32 cellular contexts compared by ENCODE assay signal in the genomic region with DNA sequence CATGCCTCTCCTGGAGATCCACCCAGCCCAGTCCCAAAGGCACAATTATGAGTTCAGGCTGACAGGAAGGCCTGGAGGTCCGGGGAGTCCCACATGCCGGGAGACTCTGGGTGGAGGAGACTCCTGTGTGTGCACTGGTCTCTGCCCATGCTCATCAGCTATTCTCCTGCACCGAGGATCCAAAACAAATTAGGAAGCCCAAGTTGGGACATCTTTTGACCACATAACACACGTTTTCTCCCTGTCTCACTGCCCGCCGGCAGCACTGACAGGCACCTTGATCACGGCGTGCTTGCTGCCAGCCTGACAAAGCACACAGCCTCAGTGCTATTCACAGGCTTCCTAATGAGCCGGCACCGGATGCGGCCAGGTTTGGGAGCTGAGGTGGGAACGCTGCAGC.
"Had no signal": no experiment of that assay in that cellular context is flagged by ENCODE, and none has a peak within 500 bp of the region (broad histone marks: within the 10 kb centered on the region; RNA-seq: fewer than 3 reads in every experiment).

No MANE protein-coding gene starts in this region.

- H3K9me3 Mint-ChIP-seq: activated naive CD4-positive, alpha-beta T cell treated with anti-CD3 and anti-CD28 coated beads, Interleukin-2, amount 50 U/mL, for 24 hours had no signal

- H3K36me3 Mint-ChIP-seq: activated CD4-positive, alpha-beta memory T cell treated with anti-CD3 and anti-CD28 coated beads for 36 hours; activated naive CD4-positive, alpha-beta T cell treated with anti-CD3 and anti-CD28 coated beads, Interleukin-2, amount 10 ng/mL, durations not matched to agents 7 days and 5 days; activated naive CD4-positive, alpha-beta T cell treated with anti-CD3 and anti-CD28 coated beads, Interleukin-2, amount 50 U/mL, for 24 hours; activated naive CD8-positive, alpha-beta T cell; activated naive CD8-positive, alpha-beta T cell treated with anti-CD3 and anti-CD28 coated beads, Interleukin-2, amount 10 ng/mL, durations not matched to agents 7 days and 5 days; T-cell had no signal

- H3K27ac Mint-ChIP-seq: activated B cell treated with CpG ODN at 0.5 μM for 24 hours; activated CD4-positive, alpha-beta memory T cell treated with anti-CD3 and anti-CD28 coated beads for 36 hours; activated CD4-positive, alpha-beta T cell treated with anti-CD3 and anti-CD28 coated beads, Interleukin-2, amount 10 ng/mL, durations not matched to agents 24 days and 14 days; activated CD8-positive, alpha-beta T cell treated with anti-CD3 and anti-CD28 coated beads for 36 hours; activated naive CD4-positive, alpha-beta T cell treated with anti-CD3 and anti-CD28 coated beads, Interleukin-2, amount 10 ng/mL, durations not matched to agents 7 days and 5 days; activated naive CD4-positive, alpha-beta T cell treated with anti-CD3 and anti-CD28 coated beads, Interleukin-2, amount 50 U/mL, for 24 hours; activated naive CD8-positive, alpha-beta T cell; activated naive CD8-positive, alpha-beta T cell treated with anti-CD3 and anti-CD28 coated beads, Interleukin-2, amount 10 ng/mL, durations not matched to agents 7 days and 5 days; activated naive CD8-positive, alpha-beta T cell treated with anti-CD3 and anti-CD28 coated beads, Interleukin-2, amount 50 U/mL, for 24 hours; activated T-helper 2 cell treated with anti-CD3 and anti-CD28 coated beads, Interferon-gamma antibody, Interleukin-2, Interleukin-4, amounts not matched to agents 10 μg/mL and 5 μg/mL and 100 μg/mL, durations not matched to agents 14 hours and 24 hours and 36 hours; T-cell; T-helper 17 cell; T-helper 2 cell treated with Interferon-gamma antibody and Interleukin-4, amounts not matched to agents 5 μg/mL and 100 μg/mL, for 36 hours had no signal

- H3K36me3 ChIP-seq: ascending aorta, cardiac muscle cell had no signal

- H3K27ac ChIP-seq: ascending aorta, cardiac muscle cell, VCaP had no signal

- H3K27me3 ChIP-seq: ascending aorta, cardiac muscle cell had no signal

- H3K4me3 Mint-ChIP-seq: activated B cell treated with CpG ODN at 0.5 μM for 24 hours; activated CD4-positive, alpha-beta memory T cell treated with anti-CD3 and anti-CD28 coated beads for 36 hours; activated CD4-positive, alpha-beta T cell treated with anti-CD3 and anti-CD28 coated beads, Interleukin-2, amount 10 ng/mL, durations not matched to agents 24 days and 14 days; activated CD8-positive, alpha-beta T cell treated with anti-CD3 and anti-CD28 coated beads for 36 hours; activated naive CD4-positive, alpha-beta T cell treated with anti-CD3 and anti-CD28 coated beads, Interleukin-2, amount 10 ng/mL, durations not matched to agents 7 days and 5 days; activated naive CD4-positive, alpha-beta T cell treated with anti-CD3 and anti-CD28 coated beads, Interleukin-2, amount 50 U/mL, for 24 hours; activated naive CD8-positive, alpha-beta T cell; activated naive CD8-positive, alpha-beta T cell treated with anti-CD3 and anti-CD28 coated beads, Interleukin-2, amount 10 ng/mL, durations not matched to agents 7 days and 5 days; activated naive CD8-positive, alpha-beta T cell treated with anti-CD3 and anti-CD28 coated beads, Interleukin-2, amount 50 U/mL, for 24 hours; brain; T-cell; T-helper 17 cell; T-helper 2 cell treated with Interferon-gamma antibody and Interleukin-4, amounts not matched to agents 5 μg/mL and 100 μg/mL, for 36 hours had no signal

- H3K27me3 Mint-ChIP-seq: activated B cell treated with CpG ODN at 0.5 μM for 24 hours; activated CD4-positive, alpha-beta memory T cell treated with anti-CD3 and anti-CD28 coated beads for 36 hours; activated CD4-positive, alpha-beta T cell treated with anti-CD3 and anti-CD28 coated beads, Interleukin-2, amount 10 ng/mL, durations not matched to agents 24 days and 14 days; activated naive CD4-positive, alpha-beta T cell treated with anti-CD3 and anti-CD28 coated beads, Interleukin-2, amount 10 ng/mL, durations not matched to agents 7 days and 5 days; activated naive CD4-positive, alpha-beta T cell treated with anti-CD3 and anti-CD28 coated beads, Interleukin-2, amount 50 U/mL, for 24 hours; activated naive CD8-positive, alpha-beta T cell; activated naive CD8-positive, alpha-beta T cell treated with anti-CD3 and anti-CD28 coated beads, Interleukin-2, amount 10 ng/mL, durations not matched to agents 7 days and 5 days; activated naive CD8-positive, alpha-beta T cell treated with anti-CD3 and anti-CD28 coated beads, Interleukin-2, amount 50 U/mL, for 24 hours; brain; T-cell; T-helper 17 cell had no signal

- H3K4me1 Mint-ChIP-seq: activated B cell treated with CpG ODN at 0.5 μM for 24 hours; activated CD4-positive, alpha-beta T cell treated with anti-CD3 and anti-CD28 coated beads, Interleukin-2, amount 10 ng/mL, durations not matched to agents 24 days and 14 days; activated naive CD4-positive, alpha-beta T cell treated with anti-CD3 and anti-CD28 coated beads, Interleukin-2, amount 10 ng/mL, durations not matched to agents 7 days and 5 days; activated naive CD4-positive, alpha-beta T cell treated with anti-CD3 and anti-CD28 coated beads, Interleukin-2, amount 50 U/mL, for 24 hours; activated naive CD8-positive, alpha-beta T cell treated with anti-CD3 and anti-CD28 coated beads, Interleukin-2, amount 10 ng/mL, durations not matched to agents 7 days and 5 days; activated naive CD8-positive, alpha-beta T cell treated with anti-CD3 and anti-CD28 coated beads, Interleukin-2, amount 50 U/mL, for 24 hours; T-cell; T-helper 17 cell had no signal

- DNase-seq: activated B cell treated with CpG ODN at 0.5 μM for 24 hours; activated CD4-positive, alpha-beta memory T cell treated with anti-CD3 and anti-CD28 coated beads for 36 hours; activated CD4-positive, alpha-beta T cell treated with anti-CD3 and anti-CD28 coated beads for 4 hours; activated CD4-positive, alpha-beta T cell treated with anti-CD3 and anti-CD28 coated beads, Interleukin-2, amount 10 ng/mL, durations not matched to agents 24 days and 14 days; activated CD4-positive, alpha-beta T cell treated with anti-CD3 and anti-CD28 coated beads, Interleukin-2, amount 50 U/mL, for 1 hour; activated CD4-positive, alpha-beta T cell treated with anti-CD3 and anti-CD28 coated beads, Interleukin-2, amount 50 U/mL, for 4 hours; activated CD4-positive, CD25-positive, alpha-beta regulatory T cell treated with anti-CD3 and anti-CD28 coated beads, Interleukin-2, amount 50 U/mL, for 72 hours; activated CD8-positive, alpha-beta memory T cell treated with anti-CD3 and anti-CD28 coated beads, Interleukin-2, amount 50 U/mL, for 4 hours; activated CD8-positive, alpha-beta T cell treated with anti-CD3 and anti-CD28 coated beads for 36 hours; activated effector memory CD4-positive, alpha-beta T cell treated with Interleukin-2 at 50 U/mL for 16 hours; activated gamma-delta T cell; activated naive CD4-positive, alpha-beta T cell treated with anti-CD3 and anti-CD28 coated beads, Interleukin-2, amount 10 ng/mL, durations not matched to agents 7 days and 5 days; activated naive CD4-positive, alpha-beta T cell treated with Interleukin-2 at 50 U/mL for 16 hours; activated naive CD8-positive, alpha-beta T cell treated with anti-CD3 and anti-CD28 coated beads, Interleukin-2, amount 10 ng/mL, durations not matched to agents 7 days and 5 days; activated naive CD8-positive, alpha-beta T cell treated with anti-CD3 and anti-CD28 coated beads, Interleukin-2, amount 50 U/mL, for 24 hours; activated T-cell treated with anti-CD3 and anti-CD28 coated beads for 4 hours; activated T-cell treated with anti-CD3 and anti-CD28 coated beads, Interleukin-2, amount 50 U/mL, for 1 hour; activated T-cell treated with anti-CD3 and anti-CD28 coated beads, Interleukin-2, amount 50 U/mL, for 48 hours; amygdala; anterior cingulate cortex; caudate nucleus; T-cell; T-helper 17 cell; T-helper 9 cell had no signal

- H3K4me3 ChIP-seq: ascending aorta, cardiac muscle cell had no signal

- H3K4me1 ChIP-seq: ascending aorta had no signal

- ATAC-seq: activated CD8-positive, alpha-beta T cell treated with anti-CD3 and anti-CD28 coated beads for 36 hours; activated naive CD8-positive, alpha-beta T cell treated with anti-CD3 and anti-CD28 coated beads, Interleukin-2, amount 50 U/mL, for 24 hours; T-cell; T-helper 17 cell had no signal
